ENCODE assay signal across 1 cellular context in the genomic region with DNA sequence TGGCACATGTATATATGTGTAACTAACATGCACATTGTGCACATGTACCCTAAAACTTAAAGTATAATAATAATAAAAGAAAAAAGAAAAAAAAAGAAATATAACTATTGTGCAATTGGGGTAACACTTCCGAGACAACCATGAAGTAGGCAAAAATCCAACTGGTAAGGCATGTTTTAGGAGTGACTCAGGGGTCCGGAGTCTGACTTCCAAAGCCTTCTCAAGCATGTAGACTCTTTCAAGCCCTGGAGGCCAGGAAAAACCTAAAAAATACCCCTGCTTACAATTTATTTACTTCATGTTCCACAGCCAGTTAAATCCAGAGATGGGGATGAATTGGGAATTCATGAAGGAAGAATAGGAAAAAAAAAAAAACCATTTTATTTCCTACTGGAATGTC.
TF ChIP-seq lines count a peak whose summit lies in the region.

No MANE protein-coding gene starts in this region.

TF ChIP-seq in IMR-90, 13 proteins besides CTCF, POLR2A, EP300 and RAD21:
- peak; percentile 86 for TF ChIP-seq CEBPB (IDR thresholded peaks at IDR 0.05; ENCODE audit: low read depth, low read length)
- no peak for TF ChIP-seq NFE2L2 (IDR thresholded peaks at IDR 0.05; ENCODE audit: low read depth, low read length)
TF ChIP-seq in IMR-90: peak in this region for 1.
